In genomic region chr14:20477211-20477876, GRCh38 we compare ENCODE assay signal across 8 cellular contexts. TPM values are rescaled to one million over a fixed set of nuclear protein-coding genes. Genes with fewer than 3 reads are reported as not detected.
DNase-seq lines count a peak whose midpoint lies in the region; ATAC-seq, FAIRE-seq and TF ChIP-seq lines count a peak whose summit lies in the region.

No MANE protein-coding gene starts in this region.

- TF ChIP-seq POLR2A in GM12878 (IDR thresholded peaks at IDR 0.05; ENCODE audit: low read depth, low read length) (no peak), vagina (IDR thresholded peaks at IDR 0.05) (no peak)

- H3K4me2 ChIP-seq in GM12878 (ENCODE audit: control insufficient read depth, insufficient read depth) = no peak overlapping the region

- TF ChIP-seq CTCF in GM12878 (IDR thresholded peaks at IDR 0.05 in 2 of 3, conservative IDR thresholded peaks at IDR 0.05 in 1 of 3; ENCODE audit: control insufficient read depth in 2 of 3, extremely low read depth in 1 of 3, insufficient read depth in 1 of 3, low read depth in 3 of 3, low read length in 3 of 3) (no peak), vagina (IDR thresholded peaks at IDR 0.05) (no peak)

- intact Hi-C loops in GM12878 (cut with micrococcal nuclease; ENCODE audit: unreplicated experiment) (no loop called here), vagina (cut with DNase I) (no loop called here)

- no peak for TF ChIP-seq RAD21 in GM12878 (IDR thresholded peaks at IDR 0.05; ENCODE audit: insufficient read depth, low read depth, low read length)

- no peaks in the 10 kb centered on the region for H3K4me1 ChIP-seq in GM12878 (ENCODE audit: control insufficient read depth, insufficient read depth, low read length)
- H3K4me1 ChIP-seq in vagina = no peaks in the 10 kb centered on the region

- POLR2A ChIA-PET in GM12878 (lab: Charles Lee) = no interaction called here

- peak; percentile 22 for DNase-seq in DMS153 (lab: John Stamatoyannopoulos, UW)
- peak; percentile 37 for DNase-seq in NCI-H345 (lab: John Stamatoyannopoulos, UW)
- no peak for DNase-seq in GM12878 (ENCODE audit: low read depth, low spot score)
- DNase-seq in medulla oblongata (ENCODE audit: extremely low spot score) = peak; percentile 61
- no peak for DNase-seq in SW480 (ENCODE audit: low spot score)
- DNase-seq in HTR-8/SVneo (ENCODE audit: insufficient read length, low spot score) = no peak
- no peak for DNase-seq in vagina (ENCODE audit: extremely low spot score in 2 of 2)

- H3K9me3 ChIP-seq in GM12878 (replicated peaks; ENCODE audit: control insufficient read depth, insufficient read depth, low read length) (no peaks in the 10 kb centered on the region), vagina (no peaks in the 10 kb centered on the region)

- no peak overlapping the region for H3K9ac ChIP-seq in GM12878 (ENCODE audit: control insufficient read depth, insufficient read depth, low read length)

- peaks cover 1% of the 10 kb centered on the region; the same call in 1 of the 2 replicates for H3K79me2 ChIP-seq in GM12878 (ENCODE audit: control insufficient read depth, insufficient read depth, low read length)

- no TSS peak for BruUV-seq in GM12878 (replicated peaks; lab: Mats Ljungman, UMichigan)

- WGBS in GM12878 (ENCODE audit: insufficient coverage, insufficient replicate concordance, low lambda C conversion rate, missing lambda C conversion rate) = 100% methylated on average over 1 of the region's 1 CpG

- in situ Hi-C loops in GM12878 (cut with MboI) = no loop called here

- no peak overlapping the region for H3K27ac ChIP-seq in GM12878 (ENCODE audit: control insufficient read depth, insufficient read depth)
- no peak overlapping the region for H3K27ac ChIP-seq in vagina

- no peaks in the 10 kb centered on the region for H4K20me1 ChIP-seq in GM12878 (ENCODE audit: control insufficient read depth, insufficient read depth)

- RAD21 ChIA-PET in GM12878 (lab: Charles Lee; ENCODE audit: unreplicated experiment) = no interaction called here

- ATAC-seq in GM12878 (no peak; the same call in 1 of the 3 replicates), GM18867 (IDR thresholded peaks at IDR 0.05; ENCODE audit: unreplicated experiment) (no peak)

- TF ChIP-seq EP300 in GM12878 (IDR thresholded peaks at IDR 0.05; ENCODE audit: borderline replicate concordance in 1 of 2, control insufficient read depth in 1 of 2, low read depth in 2 of 2, low read length in 2 of 2) = no peak

- CTCF ChIA-PET in GM12878 (lab: Yijun Ruan, JAX) = no interaction called here

- FAIRE-seq in GM12878 (lab: Jason Lieb, UNC) (no peak), HTR-8/SVneo (lab: Jason Lieb, UNC) (no peak)

- peaks cover 15 to 39% of the 10 kb centered on the region in 2 experiments for H3K36me3 ChIP-seq in GM12878 (ENCODE audit: control insufficient read depth in 2 of 2, insufficient read depth in 2 of 2, low read length in 1 of 2)
- peaks cover 0 to 37% of the 10 kb centered on the region in 2 donors for H3K36me3 ChIP-seq in vagina

- no peak overlapping the region for H3K4me3 ChIP-seq in GM12878
- no peak overlapping the region for H3K4me3 ChIP-seq in vagina

- H3K27me3 ChIP-seq in GM12878 (replicated peaks in 1 of 2; ENCODE audit: control insufficient read depth in 2 of 2, insufficient read depth in 2 of 2, low read length in 1 of 2) (no peaks in the 10 kb centered on the region), vagina (no peaks in the 10 kb centered on the region)

- no peak overlapping the region for H2AFZ ChIP-seq in GM12878 (ENCODE audit: control insufficient read depth, low read depth, low read length)

- SMC1A ChIA-PET in GM12878 (lab: Charles Lee; ENCODE audit: uncharacterized antibody, unreplicated experiment) = interaction anchor here (0.8 to 1.8 kb wide), 2 partner anchors 12 kb away, joined by 3 to 10 read pairs; no protein-coding TSS in a partner anchor

RNA-seq across cellular contexts. Expression of gene PNP, which starts 8.1 kb away (rescaled TPM):
- total RNA-seq in GM12878 (2013; cell fraction: nucleolus; rRNA removed) = 49.6 and 54.8 TPM in 2 replicates
- 145 and 161 TPM in 2 replicates for total RNA-seq in GM12878 (2014; rRNA removed)
- 185 and 198 TPM in 2 replicates for total RNA-seq in GM12878 (2014; rRNA removed; fragmentation: Illumina TruSeq; extraction: Trizol)
- total RNA-seq in GM12878 (2021) = 129 and 131 TPM in 2 replicates
- polyA plus RNA-seq in GM12878 (2011; ENCODE audit: low read depth) = 57.8 TPM
- polyA plus RNA-seq in GM12878 (2011; rRNA removed) = 202 and 215 TPM in 2 replicates
- polyA plus RNA-seq in GM12878 (2011; cell fraction: cytosol; rRNA removed) = 175 and 177 TPM in 2 replicates
- polyA plus RNA-seq in GM12878 (2011; cell fraction: nucleus; rRNA removed) = 117 and 119 TPM in 2 replicates
- 45.2 and 49.5 TPM in 2 replicates for polyA plus RNA-seq in GM12878 (2012)
- 196 and 211 TPM in 2 replicates for polyA plus RNA-seq in GM12878 (2014; fragmentation: Illumina TruSeq; extraction: Trizol)
- polyA plus RNA-seq in GM12878 (2014; fragmentation: Nextera tagmentation; extraction: Ambion mirVana) = 100 to 1,000 TPM; 103 to 123 TPM
- 137 and 146 TPM in 2 replicates for polyA plus RNA-seq in GM12878 (2014; rRNA removed)
- 100 to 1,000 TPM; 124 to 131 TPM for polyA plus RNA-seq in GM12878 (2016; fragmentation: Nextera tagmentation; extraction: Ambion mirVana)
- polyA minus RNA-seq in GM12878 (2011; rRNA and poly(A)+ RNA removed) = 119 and 123 TPM in 2 replicates
- polyA minus RNA-seq in GM12878 (2011; cell fraction: cytosol; rRNA and poly(A)+ RNA removed) = 51.5 and 61.2 TPM in 2 replicates
- polyA minus RNA-seq in GM12878 (2011; cell fraction: nucleus; rRNA and poly(A)+ RNA removed) = 26.2 and 41.4 TPM in 2 replicates
- total RNA-seq in vagina = 64.6 TPM

RNA-seq across cellular contexts. Expression of gene PIP4P1, which starts 16.1 kb away (rescaled TPM):
- 16.5 and 18.6 TPM in 2 replicates for total RNA-seq in GM12878 (2013; cell fraction: nucleolus; rRNA removed)
- total RNA-seq in GM12878 (2014; rRNA removed) (29.3 and 29.7 TPM in 2 replicates), GM12878 (2014; rRNA removed; fragmentation: Illumina TruSeq; extraction: Trizol) (22.8 and 23.4 TPM in 2 replicates), GM12878 (2021) (39.0 and 41.3 TPM in 2 replicates), vagina (24.1 TPM)
- 29.2 TPM for polyA plus RNA-seq in GM12878 (2011; ENCODE audit: low read depth)
- polyA plus RNA-seq in GM12878 (2011; rRNA removed) (26.7 and 45.7 TPM in 2 replicates), GM12878 (2014; fragmentation: Illumina TruSeq; extraction: Trizol) (38.1 and 45.8 TPM in 2 replicates), GM12878 (2014; fragmentation: Nextera tagmentation; extraction: Ambion mirVana) (10 to 100 TPM; 19.1 to 41.6 TPM), GM12878 (2014; rRNA removed) (44.4 and 47.4 TPM in 2 replicates), GM12878 (2016; fragmentation: Nextera tagmentation; extraction: Ambion mirVana) (10 to 100 TPM; 37.7 to 43.6 TPM)
- 41.3 and 42.1 TPM in 2 replicates for polyA plus RNA-seq in GM12878 (2011; cell fraction: cytosol; rRNA removed)
- 107 and 114 TPM in 2 replicates for polyA plus RNA-seq in GM12878 (2011; cell fraction: nucleus; rRNA removed)
- polyA plus RNA-seq in GM12878 (2012) = 30.5 and 36.8 TPM in 2 replicates
- 34.0 and 36.5 TPM in 2 replicates for polyA minus RNA-seq in GM12878 (2011; rRNA and poly(A)+ RNA removed)
- polyA minus RNA-seq in GM12878 (2011; cell fraction: cytosol; rRNA and poly(A)+ RNA removed) = 11.2 and 12.3 TPM in 2 replicates
- polyA minus RNA-seq in GM12878 (2011; cell fraction: nucleus; rRNA and poly(A)+ RNA removed) = 27.4 and 45.5 TPM in 2 replicates

RNA-seq across cellular contexts. Expression of gene APEX1, which starts 22.3 kb away (rescaled TPM):
- 11.9 and 13.2 TPM in 2 replicates for total RNA-seq in GM12878 (2013; cell fraction: nucleolus; rRNA removed)
- total RNA-seq in GM12878 (2014; rRNA removed) = 267 and 279 TPM in 2 replicates
- 107 and 115 TPM in 2 replicates for total RNA-seq in GM12878 (2014; rRNA removed; fragmentation: Illumina TruSeq; extraction: Trizol)
- 262 and 271 TPM in 2 replicates for total RNA-seq in GM12878 (2021)
- 189 TPM for polyA plus RNA-seq in GM12878 (2011; ENCODE audit: low read depth)
- polyA plus RNA-seq in GM12878 (2011; rRNA removed) = 226 and 308 TPM in 2 replicates
- 367 and 441 TPM in 2 replicates for polyA plus RNA-seq in GM12878 (2011; cell fraction: cytosol; rRNA removed)
- 186 and 211 TPM in 2 replicates for polyA plus RNA-seq in GM12878 (2011; cell fraction: nucleus; rRNA removed)
- polyA plus RNA-seq in GM12878 (2012) = 204 and 235 TPM in 2 replicates
- 407 and 465 TPM in 2 replicates for polyA plus RNA-seq in GM12878 (2014; fragmentation: Illumina TruSeq; extraction: Trizol)
- 100 to 1,000 TPM; 299 to 320 TPM for polyA plus RNA-seq in GM12878 (2014; fragmentation: Nextera tagmentation; extraction: Ambion mirVana)
- 278 and 300 TPM in 2 replicates for polyA plus RNA-seq in GM12878 (2014; rRNA removed)
- 100 to 1,000 TPM; 298 to 319 TPM for polyA plus RNA-seq in GM12878 (2016; fragmentation: Nextera tagmentation; extraction: Ambion mirVana)
- 253 and 255 TPM in 2 replicates for polyA minus RNA-seq in GM12878 (2011; rRNA and poly(A)+ RNA removed)
- polyA minus RNA-seq in GM12878 (2011; cell fraction: cytosol; rRNA and poly(A)+ RNA removed) = 57.3 and 60.1 TPM in 2 replicates
- polyA minus RNA-seq in GM12878 (2011; cell fraction: nucleus; rRNA and poly(A)+ RNA removed) = 28.0 and 43.7 TPM in 2 replicates
- 95.5 TPM for total RNA-seq in vagina

RNA-seq across cellular contexts. Expression of gene OSGEP, which starts 22.7 kb away (rescaled TPM):
- 81.7 and 83.0 TPM in 2 replicates for total RNA-seq in GM12878 (2013; cell fraction: nucleolus; rRNA removed)
- 67.1 and 78.1 TPM in 2 replicates for total RNA-seq in GM12878 (2014; rRNA removed)
- 47.9 and 49.2 TPM in 2 replicates for total RNA-seq in GM12878 (2014; rRNA removed; fragmentation: Illumina TruSeq; extraction: Trizol)
- 46.8 and 47.8 TPM in 2 replicates for total RNA-seq in GM12878 (2021)
- 33.7 TPM for polyA plus RNA-seq in GM12878 (2011; ENCODE audit: low read depth)
- 49.6 and 56.2 TPM in 2 replicates for polyA plus RNA-seq in GM12878 (2011; rRNA removed)
- polyA plus RNA-seq in GM12878 (2011; cell fraction: cytosol; rRNA removed) = 68.4 and 87.0 TPM in 2 replicates
- polyA plus RNA-seq in GM12878 (2011; cell fraction: nucleus; rRNA removed) = 128 and 138 TPM in 2 replicates
- polyA plus RNA-seq in GM12878 (2012) = 31.3 and 37.9 TPM in 2 replicates
- 49.4 and 57.1 TPM in 2 replicates for polyA plus RNA-seq in GM12878 (2014; fragmentation: Illumina TruSeq; extraction: Trizol)
- 10 to 100 TPM; 48.9 to 49.4 TPM for polyA plus RNA-seq in GM12878 (2014; fragmentation: Nextera tagmentation; extraction: Ambion mirVana)
- 85.6 and 88.8 TPM in 2 replicates for polyA plus RNA-seq in GM12878 (2014; rRNA removed)
- polyA plus RNA-seq in GM12878 (2016; fragmentation: Nextera tagmentation; extraction: Ambion mirVana) = 10 to 100 TPM; 76.9 to 88.9 TPM
- polyA minus RNA-seq in GM12878 (2011; rRNA and poly(A)+ RNA removed) = 71.2 and 76.9 TPM in 2 replicates
- polyA minus RNA-seq in GM12878 (2011; cell fraction: cytosol; rRNA and poly(A)+ RNA removed) = 15.9 and 16.4 TPM in 2 replicates
- 48.0 and 88.6 TPM in 2 replicates for polyA minus RNA-seq in GM12878 (2011; cell fraction: nucleus; rRNA and poly(A)+ RNA removed)
- 60.9 TPM for total RNA-seq in vagina

RNA-seq across cellular contexts. Expression of gene RNASE10, which starts 28.0 kb away (rescaled TPM):
- not detected in 2 replicates for total RNA-seq in GM12878 (2013; cell fraction: nucleolus; rRNA removed)
- total RNA-seq in GM12878 (2014; rRNA removed) (not detected in 2 replicates), GM12878 (2014; rRNA removed; fragmentation: Illumina TruSeq; extraction: Trizol) (not detected in 2 replicates), GM12878 (2021) (0.21 and 0.44 TPM in 2 replicates), vagina (not detected)
- polyA plus RNA-seq in GM12878 (2011; ENCODE audit: low read depth) = not detected
- polyA plus RNA-seq in GM12878 (2011; rRNA removed) (not detected in 2 replicates), GM12878 (2014; fragmentation: Illumina TruSeq; extraction: Trizol) (not detected in 2 replicates), GM12878 (2014; fragmentation: Nextera tagmentation; extraction: Ambion mirVana) (not detected), GM12878 (2014; rRNA removed) (0.19 TPM in 1 of 2 replicates, not detected in the other), GM12878 (2016; fragmentation: Nextera tagmentation; extraction: Ambion mirVana) (under 1 TPM; 0.13 to 0.18 TPM)
- polyA plus RNA-seq in GM12878 (2011; cell fraction: cytosol; rRNA removed) = not detected in 2 replicates
- not detected in 2 replicates for polyA plus RNA-seq in GM12878 (2011; cell fraction: nucleus; rRNA removed)
- polyA plus RNA-seq in GM12878 (2012) = 0.18 TPM in 1 of 2 replicates, not detected in the other
- not detected in 2 replicates for polyA minus RNA-seq in GM12878 (2011; rRNA and poly(A)+ RNA removed)
- polyA minus RNA-seq in GM12878 (2011; cell fraction: cytosol; rRNA and poly(A)+ RNA removed) = not detected in 2 replicates
- not detected in 2 replicates for polyA minus RNA-seq in GM12878 (2011; cell fraction: nucleus; rRNA and poly(A)+ RNA removed)

Comparison
In these comparisons a context has a peak if more than half of its experiments do, and no peak if none do; other contexts are left out.
1. DNase-seq: peak in DMS153 (single experiment), NCI-H345 (single experiment) and medulla oblongata (single experiment); none in GM12878 (single experiment), SW480 (single experiment), HTR-8/SVneo (single experiment) and vagina (0 of 2).